ENCODE assay signal across 8 cellular contexts in genomic region chr7:19117870-19118608, GRCh38. TPM values are rescaled to one million over a fixed set of nuclear protein-coding genes. Genes with fewer than 3 reads are reported as not detected.
DNase-seq lines count a peak whose midpoint lies in the region; ATAC-seq and TF ChIP-seq lines count a peak whose summit lies in the region.

No MANE protein-coding gene starts in this region.

- peak; percentile 49 for TF ChIP-seq CTCF in PC-3 (conservative IDR thresholded peaks at IDR 0.05; ENCODE audit: low read depth, low read length)
- TF ChIP-seq CTCF in psoas muscle (IDR thresholded peaks at IDR 0.05), result no peak

- H3K9me3 ChIP-seq in PC-3 (ENCODE audit: low read length), result no peaks in the 10 kb centered on the region
- no peaks in the 10 kb centered on the region for H3K9me3 ChIP-seq in psoas muscle

- peaks cover 39% of the 10 kb centered on the region for H3K27me3 Mint-ChIP-seq in activated naive CD4-positive, alpha-beta T cell treated with anti-CD3 and anti-CD28 coated beads for 36 hours (ENCODE audit: low read depth)

- H3K9me3 Mint-ChIP-seq in activated naive CD4-positive, alpha-beta T cell treated with anti-CD3 and anti-CD28 coated beads for 36 hours, result no peaks in the 10 kb centered on the region

- peaks cover 16% of the 10 kb centered on the region for H3K4me1 ChIP-seq in PC-3 (ENCODE audit: insufficient read depth, low read length)
- H3K4me1 ChIP-seq in psoas muscle, result no peaks in the 10 kb centered on the region

- WGBS in psoas muscle, 3 donors, result 2 to 8% (median 3%) methylated on average over 42 to 51 of the region's 51 CpGs

- H3K27ac Mint-ChIP-seq in activated naive CD4-positive, alpha-beta T cell treated with anti-CD3 and anti-CD28 coated beads for 36 hours, result no peak overlapping the region

- no peaks in the 10 kb centered on the region for H3K36me3 Mint-ChIP-seq in activated naive CD4-positive, alpha-beta T cell treated with anti-CD3 and anti-CD28 coated beads for 36 hours (ENCODE audit: low read depth)

- peak overlapping the region; percentile 83 for H3K4me3 ChIP-seq in PC-3 (ENCODE audit: low read length)
- H3K4me3 ChIP-seq in psoas muscle, result peak overlapping the region; percentile 58

- no peaks in the 10 kb centered on the region for H3F3A ChIP-seq in PC-3 (ENCODE audit: low read length, unreplicated experiment)

- peak overlapping the region; percentile 38; the same call in 1 of the 2 replicates for H3K9ac ChIP-seq in PC-3 (ENCODE audit: low read length)

- H3K9me2 ChIP-seq in PC-3 (replicated peaks; ENCODE audit: low read length), result no peaks in the 10 kb centered on the region

- H4K20me1 ChIP-seq in PC-3 (ENCODE audit: low read length), result peaks cover 9% of the 10 kb centered on the region; the same call in 1 of the 2 replicates

- ATAC-seq in PC-3, result peak; percentile 40
- peak in 2 of 4 donors; percentile 38 to 54 for ATAC-seq in psoas muscle
- ATAC-seq in GM18873 (IDR thresholded peaks at IDR 0.05; ENCODE audit: low FRiP score, unreplicated experiment), result no peak

- H3K27ac ChIP-seq in PC-3 (ENCODE audit: low read length), result no peak overlapping the region
- H3K27ac ChIP-seq in psoas muscle, result no peak overlapping the region

- peaks cover 33% of the 10 kb centered on the region for H3K79me2 ChIP-seq in PC-3 (ENCODE audit: low read length)

- intact Hi-C loops in PC-3 (cut with micrococcal nuclease) (loop anchor here (2.0 to 10.0 kb wide), 5 partner anchors 93 to 765 kb away; no protein-coding TSS in a partner anchor), psoas muscle (cut with DNase I) (no loop called here)
- intact Hi-C loops in activated naive CD4-positive, alpha-beta T cell treated with anti-CD3 and anti-CD28 coated beads for 36 hours (cut with micrococcal nuclease), result loop anchor here (5.0 kb wide), 1 partner anchor 549 kb away; no protein-coding TSS in a partner anchor

- H3K27me3 ChIP-seq in PC-3 (ENCODE audit: low read length) (no peaks in the 10 kb centered on the region), psoas muscle (ENCODE audit: insufficient read depth in 3 of 3, low read length in 2 of 3) (peaks cover 0 to 83% (median 22%) of the 10 kb centered on the region in 3 donors)

- peak overlapping the region; percentile 89 for H2AFZ ChIP-seq in PC-3 (ENCODE audit: low read length)

- DNase-seq in ELF-1 (ENCODE audit: low read depth, low spot score) (peak; percentile 26), PC-3 (peak; percentile 31), germinal center (ENCODE audit: low spot score) (peak; percentile 12), psoas muscle (peak in 1 of 2 donors; percentile 18), foreskin melanocyte (no peak), DMS79 (lab: John Stamatoyannopoulos, UW) (no peak)
- DNase-seq in activated naive CD4-positive, alpha-beta T cell treated with anti-CD3 and anti-CD28 coated beads for 36 hours, result no peak

- H3K36me3 ChIP-seq in PC-3 (ENCODE audit: low read depth, low read length) (no peaks in the 10 kb centered on the region), psoas muscle (ENCODE audit: insufficient read depth in 1 of 2, low read depth in 1 of 2) (no peaks in the 10 kb centered on the region)

- TSS peak; percentile 58 for BruUV-seq in PC-3 (replicated peaks; lab: Mats Ljungman, UMichigan)

- CTCF ChIA-PET in PC-3 (lab: Charles Lee), result interaction anchor here (1.3 kb wide), 1 partner anchor 765 kb away, joined by 9 read pairs; no protein-coding TSS in a partner anchor
- CTCF ChIA-PET in activated naive CD4-positive, alpha-beta T cell treated with anti-CD3 and anti-CD28 coated beads for 36 hours (lab: Charles Lee), result no interaction called here

- peaks cover 3% of the 10 kb centered on the region for H3K4me1 Mint-ChIP-seq in activated naive CD4-positive, alpha-beta T cell treated with anti-CD3 and anti-CD28 coated beads for 36 hours (ENCODE audit: low read depth)

- POLR2A ChIA-PET in PC-3 (lab: Charles Lee; ENCODE audit: unreplicated experiment), result interaction anchor here (0.6 to 1.0 kb wide), 3 partner anchors 29 to 1577 kb away, joined by 5 to 12 read pairs (median 5); no protein-coding TSS in a partner anchor

- no peak overlapping the region for H3K4me3 Mint-ChIP-seq in activated naive CD4-positive, alpha-beta T cell treated with anti-CD3 and anti-CD28 coated beads for 36 hours

- peak overlapping the region; percentile 91 for H3K4me2 ChIP-seq in PC-3 (ENCODE audit: low read length)

RNA-seq across cellular contexts. Expression of gene TWIST1, which starts 0.6 kb away (rescaled TPM):
- 15.7 and 22.3 TPM in 2 replicates for total RNA-seq in PC-3 (2014; rRNA removed)
- total RNA-seq in psoas muscle, result 1 to 10 TPM in 1 of 4 donors, under 1 TPM in 2, not detected in 1; 0.20 to 1.1 (median 0.32) TPM
- under 1 TPM; 0.27 to 0.49 (median 0.46) TPM for polyA plus RNA-seq in psoas muscle
- not detected for total RNA-seq in activated naive CD4-positive, alpha-beta T cell treated with anti-CD3 and anti-CD28 coated beads for 36 hours

RNA-seq across cellular contexts. Expression of gene FERD3L, which starts 27.2 kb away (rescaled TPM):
- not detected in 2 replicates for total RNA-seq in PC-3 (2014; rRNA removed)
- not detected for total RNA-seq in psoas muscle
- not detected for polyA plus RNA-seq in psoas muscle
- total RNA-seq in activated naive CD4-positive, alpha-beta T cell treated with anti-CD3 and anti-CD28 coated beads for 36 hours, result not detected

Comparison
In these comparisons a context has a peak if more than half of its experiments do, and no peak if none do; other contexts are left out.
1. DNase-seq: peak in ELF-1 (single experiment), PC-3 (single experiment) and germinal center (single experiment); none in foreskin melanocyte (single experiment), DMS79 (single experiment) and activated naive CD4-positive, alpha-beta T cell treated with anti-CD3 and anti-CD28 coated beads for 36 hours (single experiment).
2. intact Hi-C loops: an anchor here in PC-3 (2.0 to 10.0 kb wide) and activated naive CD4-positive, alpha-beta T cell treated with anti-CD3 and anti-CD28 coated beads for 36 hours (5.0 kb wide); none called in psoas muscle.